Comparison of ENCODE assay signal across 1 cellular context in the genomic region with DNA sequence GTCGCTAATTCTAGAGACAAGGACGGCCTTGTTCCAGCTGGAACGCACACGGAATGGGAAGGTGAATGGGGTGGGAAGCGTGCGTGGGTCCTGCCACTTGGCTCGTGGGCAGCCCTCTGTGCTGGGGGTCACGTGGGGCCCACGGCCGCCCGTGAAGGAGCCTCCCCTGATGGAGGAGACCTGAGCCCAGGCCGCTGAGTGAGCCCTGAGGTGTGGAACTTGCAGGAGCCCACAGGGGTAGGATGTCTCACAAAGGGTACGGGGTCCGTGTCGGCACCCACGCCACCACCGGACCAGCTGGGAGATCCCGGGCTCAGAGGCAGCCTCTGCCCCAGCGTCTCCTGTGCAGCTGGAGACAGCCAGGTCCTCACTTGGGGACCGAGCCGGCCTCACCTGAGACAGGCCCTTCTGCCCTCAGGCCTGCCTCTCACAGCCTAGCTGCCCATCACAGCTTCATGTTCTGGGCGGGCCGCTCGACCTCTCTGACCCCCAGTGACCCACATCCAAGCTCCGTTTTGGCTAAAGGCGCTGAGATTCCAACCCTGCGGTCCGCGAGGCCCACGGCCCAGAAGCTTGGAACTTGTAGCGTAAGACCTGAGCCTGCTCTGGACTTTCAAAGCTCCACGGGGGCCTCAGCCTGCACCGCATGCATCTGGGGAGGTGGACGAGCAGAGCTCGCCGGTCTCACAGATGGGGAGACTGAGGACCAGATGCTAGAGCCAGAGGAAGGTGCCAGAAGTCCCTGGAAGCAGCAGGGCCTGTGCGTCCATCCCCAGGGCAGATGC.
TF ChIP-seq lines count a peak whose summit lies in the region.

No MANE protein-coding gene starts in this region.

TF ChIP-seq in K562, 482 proteins besides CTCF, POLR2A, EP300 and RAD21 (continued from another document):
- TF ChIP-seq, protein P1, sequence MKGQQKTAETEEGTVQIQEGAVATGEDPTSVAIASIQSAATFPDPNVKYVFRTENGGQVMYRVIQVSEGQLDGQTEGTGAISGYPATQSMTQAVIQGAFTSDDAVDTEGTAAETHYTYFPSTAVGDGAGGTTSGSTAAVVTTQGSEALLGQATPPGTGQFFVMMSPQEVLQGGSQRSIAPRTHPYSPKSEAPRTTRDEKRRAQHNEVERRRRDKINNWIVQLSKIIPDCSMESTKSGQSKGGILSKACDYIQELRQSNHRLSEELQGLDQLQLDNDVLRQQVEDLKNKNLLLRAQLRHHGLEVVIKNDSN (CRISPR knock-in tag; IDR thresholded peaks at IDR 0.05): 0 out of 2 replicates have a peak, but pooled peaks have one; percentile 19
